ENCODE assay signal across 13 cellular contexts in the genomic region with DNA sequence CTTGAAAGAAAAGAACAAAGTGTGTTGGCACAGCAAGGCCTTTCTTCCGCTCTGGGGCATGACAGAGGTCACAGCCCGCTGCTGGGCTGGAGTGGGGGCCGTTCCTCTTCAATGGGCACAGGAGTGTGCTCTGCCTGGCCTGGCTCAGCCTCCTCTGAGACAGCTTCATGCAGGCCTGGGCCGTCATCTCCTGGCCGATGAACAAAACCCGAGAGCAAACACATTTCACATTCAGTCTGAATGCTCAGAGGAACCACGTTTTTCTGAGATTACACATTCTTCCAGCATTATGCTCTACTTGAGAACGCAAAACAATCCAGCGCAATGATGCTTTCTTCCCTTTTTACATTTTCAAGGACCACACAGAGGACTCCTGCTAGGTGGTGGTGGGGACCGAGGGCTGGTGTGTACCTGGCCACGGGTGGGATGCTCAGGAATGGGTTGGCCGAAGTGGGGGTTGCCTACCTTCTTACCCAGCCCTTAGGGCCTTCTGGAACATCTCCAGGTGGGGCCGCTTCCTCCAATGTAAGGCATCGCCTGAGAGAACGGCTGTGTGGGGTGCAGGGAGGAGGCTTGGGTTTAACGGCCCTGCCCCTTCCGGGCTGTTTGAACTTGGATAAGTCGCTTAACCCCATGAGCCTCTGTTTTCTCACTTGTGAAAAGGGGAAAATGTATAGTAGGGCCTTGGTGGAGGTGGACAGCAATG. TPM values are rescaled to one million over a fixed set of nuclear protein-coding genes. Genes with fewer than 3 reads are reported as not detected.
A peak's percentile ranks its signal among the peaks of the same experiment; 100 is the strongest.
DNase-seq lines count a peak whose midpoint lies in the region; ATAC-seq, FAIRE-seq and TF ChIP-seq lines count a peak whose summit lies in the region.
"Had no signal": no experiment of that assay in that cellular context is flagged by ENCODE, and none has a peak within 500 bp of the region (broad histone marks: within the 10 kb centered on the region; RNA-seq: fewer than 3 reads in every experiment).

No MANE protein-coding gene starts in this region.

- peak overlapping the region; percentile 23 for H3K4me3 Mint-ChIP-seq in central memory CD8-positive, alpha-beta T cell
- no peak overlapping the region for H3K4me3 Mint-ChIP-seq in mesothelial cell of epicardium

- H4K20me1 ChIP-seq in mammary epithelial cell (ENCODE audit: insufficient read depth, low read length) = no peaks in the 10 kb centered on the region

- peak overlapping the region; percentile 61 for H3K27ac Mint-ChIP-seq in central memory CD8-positive, alpha-beta T cell (ENCODE audit: low read depth)
- peak overlapping the region; percentile 89 for H3K27ac Mint-ChIP-seq in mesothelial cell of epicardium

- H3K4me1 Mint-ChIP-seq in central memory CD8-positive, alpha-beta T cell = peaks cover 25% of the 10 kb centered on the region
- peaks cover 12% of the 10 kb centered on the region for H3K4me1 Mint-ChIP-seq in mesothelial cell of epicardium

- no peak overlapping the region for H3K4me2 ChIP-seq in mammary epithelial cell (ENCODE audit: insufficient read depth, low read depth, low read length)

- H3K27me3 Mint-ChIP-seq in central memory CD8-positive, alpha-beta T cell = no peaks in the 10 kb centered on the region
- H3K27me3 Mint-ChIP-seq in mesothelial cell of epicardium (ENCODE audit: low read depth) = no peaks in the 10 kb centered on the region

- POLR2A ChIA-PET in A673 (lab: Charles Lee; ENCODE audit: low non-redundant PET) = no interaction called here

- H3K9ac ChIP-seq in mammary epithelial cell (ENCODE audit: insufficient read depth, low read length) = no peak overlapping the region

- H3K9me3 Mint-ChIP-seq in central memory CD8-positive, alpha-beta T cell = peaks cover 5% of the 10 kb centered on the region
- peaks cover 4% of the 10 kb centered on the region for H3K9me3 Mint-ChIP-seq in mesothelial cell of epicardium

- dilution Hi-C loops in mammary epithelial cell (cut with HindIII; ENCODE audit: low sequenced_read_pairs) = no loop called here

- in situ Hi-C loops in mammary epithelial cell (cut with MboI; ENCODE audit: low sequenced_read_pairs in 2 of 2) = no loop called here

- no peaks in the 10 kb centered on the region for H3K9me3 ChIP-seq in A673 (ENCODE audit: low read depth, low read length, poor library complexity, severe bottlenecking)
- no peaks in the 10 kb centered on the region for H3K9me3 ChIP-seq in mammary epithelial cell (replicated peaks; ENCODE audit: insufficient read depth, low read length)

- no peaks in the 10 kb centered on the region for H3K36me3 Mint-ChIP-seq in central memory CD8-positive, alpha-beta T cell (ENCODE audit: insufficient read depth)
- H3K36me3 Mint-ChIP-seq in mesothelial cell of epicardium = peaks cover 3% of the 10 kb centered on the region

- FAIRE-seq in D721Med (lab: Jason Lieb, UNC) = no peak
- FAIRE-seq: H1, small intestine had no signal

- H2AFZ ChIP-seq in mammary epithelial cell (ENCODE audit: low read depth, low read length) = no peak overlapping the region

- BruUV-seq in A673 (replicated peaks; lab: Mats Ljungman, UMichigan) (no TSS peak), mammary epithelial cell (replicated peaks; lab: Mats Ljungman, UMichigan) (no TSS peak)

- intact Hi-C loops in A673 (cut with micrococcal nuclease; ENCODE audit: unreplicated experiment) = no loop called here
- intact Hi-C loops in mammary epithelial cell (cut with micrococcal nuclease) = no loop called here

- H3K4me3 ChIP-seq in A673 (ENCODE audit: low read depth, low read length, poor library complexity, severe bottlenecking) (no peak overlapping the region), GM12865 (ENCODE audit: low read depth, low read length) (no peak overlapping the region), mammary epithelial cell (replicated peaks in 1 of 3; ENCODE audit: insufficient read depth in 1 of 3, low read depth in 2 of 3, low read length in 3 of 3) (no peak overlapping the region)

- TF ChIP-seq CTCF in A673 (conservative IDR thresholded peaks at IDR 0.05; ENCODE audit: low read depth, low read length) (no peak), GM12865 (IDR thresholded peaks at IDR 0.05; ENCODE audit: insufficient read depth, low read depth, low read length, missing control alignments) (no peak), mesothelial cell of epicardium (IDR thresholded peaks at IDR 0.05; ENCODE audit: unreplicated experiment) (no peak), D721Med (IDR thresholded peaks at IDR 0.05; ENCODE audit: insufficient read depth, missing control alignments) (no peak), mammary epithelial cell (conservative IDR thresholded peaks at IDR 0.05 in 1 of 2, IDR thresholded peaks at IDR 0.05 in 1 of 2; ENCODE audit: extremely low read depth in 1 of 2, insufficient read depth in 1 of 2, low read depth in 1 of 2, low read length in 2 of 2) (no peak)

- no peaks in the 10 kb centered on the region for H3K27me3 ChIP-seq in A673 (replicated peaks; ENCODE audit: insufficient read depth, low read depth, low read length, poor library complexity)
- H3K27me3 ChIP-seq in mammary epithelial cell (ENCODE audit: insufficient read depth, low read length) = peaks cover 8% of the 10 kb centered on the region
- H3K27me3 ChIP-seq: foreskin keratinocyte had no signal

- no peaks in the 10 kb centered on the region for H3K79me2 ChIP-seq in mammary epithelial cell (ENCODE audit: insufficient read depth, low read length)

- no peak for DNase-seq in A673 (ENCODE audit: low spot score)
- DNase-seq in GM12865 (ENCODE audit: low read depth) = peak; percentile 34
- no peak for DNase-seq in central memory CD8-positive, alpha-beta T cell (ENCODE audit: low spot score in 2 of 2)
- no peak for DNase-seq in mesothelial cell of epicardium (ENCODE audit: low spot score in 2 of 2, unreplicated experiment in 2 of 2)
- DNase-seq in D721Med (ENCODE audit: insufficient read length, low spot score) = no peak
- no peak for DNase-seq in NCI-H748 (lab: John Stamatoyannopoulos, UW; ENCODE audit: unreplicated experiment)
- DNase-seq in mammary epithelial cell = no peak
- DNase-seq: foreskin keratinocyte, NCI-H1092 treated with DMSO at 0.1 percent for 48 hours, small intestine, WERI-Rb-1 had no signal

- H3K27ac ChIP-seq in A673 (ENCODE audit: low read depth, low read length, poor library complexity, severe bottlenecking) (peak overlapping the region; percentile 73), mammary epithelial cell (ENCODE audit: insufficient read depth, low read depth, low read length) (no peak overlapping the region)
- H3K27ac ChIP-seq: foreskin keratinocyte, WERI-Rb-1 had no signal

- no peaks in the 10 kb centered on the region for H3K36me3 ChIP-seq in A673 (ENCODE audit: insufficient read depth, low read length, poor library complexity, severe bottlenecking)
- H3K36me3 ChIP-seq in mammary epithelial cell (ENCODE audit: insufficient read depth, low read length) = no peaks in the 10 kb centered on the region
- H3K36me3 ChIP-seq: WERI-Rb-1 had no signal

- WGBS in mammary epithelial cell (ENCODE audit: low coverage, missing lambda C conversion rate) = 68% methylated on average over 18 of the region's 18 CpGs

- CTCF ChIA-PET in A673 (lab: Charles Lee) (interaction anchor here (0.6 kb wide), 1 partner anchor 270 kb away, joined by 3 read pairs; no protein-coding TSS in a partner anchor), mammary epithelial cell (lab: Charles Lee; ENCODE audit: low non-redundant PET) (interaction anchor here (0.6 kb wide), 1 partner anchor 270 kb away, joined by 4 read pairs; no protein-coding TSS in a partner anchor)

- H3K4me1 ChIP-seq in A673 (ENCODE audit: insufficient read depth, low read length, poor library complexity, severe bottlenecking) = peaks cover 27% of the 10 kb centered on the region
- H3K4me1 ChIP-seq in mammary epithelial cell (ENCODE audit: insufficient read depth, low read length) = no peaks in the 10 kb centered on the region
- H3K4me1 ChIP-seq: foreskin keratinocyte had no signal

- no peak for ATAC-seq in central memory CD8-positive, alpha-beta T cell (replicated peaks; ENCODE audit: extremely low read depth, poor library complexity, severe bottlenecking)
- ATAC-seq in HG03159 (IDR thresholded peaks at IDR 0.05; ENCODE audit: unreplicated experiment) = no peak
- ATAC-seq: foreskin keratinocyte had no signal

RNA-seq across cellular contexts. Expression of gene EMILIN2, which starts 34.8 kb away (rescaled TPM):
- total RNA-seq in A673 (2021) = 22.9 and 23.4 TPM in 2 replicates
- total RNA-seq in mesothelial cell of epicardium = 30.2 to 31.3 TPM (median 30.2 TPM) in 3 replicates
- total RNA-seq in mammary epithelial cell = 1 to 10 TPM in 1 of 2 donors, under 1 TPM in 1; 0.52 to 1.3 TPM
- 0.25 TPM for polyA plus RNA-seq in mammary epithelial cell
- polyA minus RNA-seq in mammary epithelial cell = not detected

Comparison
In these comparisons a context has a peak if more than half of its experiments do, and no peak if none do; other contexts are left out.
1. RNA of gene EMILIN2, which starts 34.8 kb away (total RNA-seq): 30.2 to 31.3 TPM in mesothelial cell of epicardium and 22.9 to 23.4 TPM in A673; 0.52 to 1.3 TPM in mammary epithelial cell; every median in the first group is over 10 times any median in the second.